ENCODE assay signal across 8 cellular contexts in genomic region chr1:91020967-91021685, GRCh38. TPM values are rescaled to one million over a fixed set of nuclear protein-coding genes. Genes with fewer than 3 reads are reported as not detected.
DNase-seq lines count a peak whose midpoint lies in the region; ATAC-seq, FAIRE-seq and TF ChIP-seq lines count a peak whose summit lies in the region.

No MANE protein-coding gene starts in this region.

- peak overlapping the region; percentile 91 for H3K4me3 Mint-ChIP-seq in natural killer cell treated with Interleukin-12 subunit alpha and Interleukin-12 subunit beta and Interleukin-15 and Interleukin-18, amount 100 ng/mL, for 72 hours

- H3K9me3 Mint-ChIP-seq in natural killer cell treated with Interleukin-12 subunit alpha and Interleukin-12 subunit beta and Interleukin-15 and Interleukin-18, amount 100 ng/mL, for 72 hours = no peaks in the 10 kb centered on the region

- no peaks in the 10 kb centered on the region for H3K36me3 ChIP-seq in fibroblast of lung (ENCODE audit: control insufficient read depth, insufficient read depth, low read length)

- peak overlapping the region; percentile 96 for H3K4me2 ChIP-seq in fibroblast of lung (ENCODE audit: extremely low read depth, insufficient read depth, low read length)

- no peak for TF ChIP-seq CTCF in fibroblast of lung (conservative IDR thresholded peaks at IDR 0.05 in 1 of 2, IDR thresholded peaks at IDR 0.05 in 1 of 2; ENCODE audit: low read depth in 1 of 2, low read length in 2 of 2)

- DNase-seq in DMS 273 (lab: John Stamatoyannopoulos, UW; ENCODE audit: unreplicated experiment) (peak; percentile 91), HUDEP-2 (lab: John Stamatoyannopoulos, UW; ENCODE audit: unreplicated experiment in 76 of 76) (peak in 64 of 76 experiments; percentile 4 to 66 (median 48)), RCC 7860 (ENCODE audit: low spot score) (peak; percentile 73), fibroblast of lung (ENCODE audit: low read depth in 2 of 2) (peak; percentile 80 to 90)
- peak; percentile 23 to 53 for DNase-seq in activated T-helper 1 cell treated with anti-CD3 and anti-CD28 coated beads, Interleukin-2, amount 50 U/mL, for 16 hours (ENCODE audit: low read depth in 1 of 2, low spot score in 1 of 2)
- peak; percentile 78 for DNase-seq in natural killer cell treated with Interleukin-12 subunit alpha and Interleukin-12 subunit beta and Interleukin-15 and Interleukin-18, amount 100 ng/mL, for 72 hours (ENCODE audit: low spot score)
- DNase-seq in stimulated activated naive CD8-positive, alpha-beta T cell treated with anti-CD3 and anti-CD28 coated beads, Interleukin-15, Interleukin-2, amounts not matched to agents 100 U/mL and 50 U/mL, for 24 hours = peak; percentile 76

- no peak for FAIRE-seq in RCC 7860 (lab: Jason Lieb, UNC)

- H3K4me1 ChIP-seq in fibroblast of lung (ENCODE audit: control insufficient read depth, extremely low read depth, insufficient read depth, low read length) = peaks cover 6% of the 10 kb centered on the region

- no peaks in the 10 kb centered on the region for H4K20me1 ChIP-seq in fibroblast of lung (ENCODE audit: control insufficient read depth, extremely low read depth, insufficient read depth, low read length)

- H3K9ac ChIP-seq in fibroblast of lung (ENCODE audit: insufficient read depth, low read length) = peak overlapping the region; percentile 100

- peak overlapping the region; percentile 96 to 97 for H3K27ac Mint-ChIP-seq in natural killer cell treated with Interleukin-12 subunit alpha and Interleukin-12 subunit beta and Interleukin-15 and Interleukin-18, amount 100 ng/mL, for 72 hours

- H3K9me3 ChIP-seq in fibroblast of lung (ENCODE audit: control insufficient read depth, insufficient read depth, low read depth, low read length) = no peaks in the 10 kb centered on the region

- H3K27me3 Mint-ChIP-seq in natural killer cell treated with Interleukin-12 subunit alpha and Interleukin-12 subunit beta and Interleukin-15 and Interleukin-18, amount 100 ng/mL, for 72 hours = no peaks in the 10 kb centered on the region

- H2AFZ ChIP-seq in fibroblast of lung (ENCODE audit: low read length) = no peak overlapping the region

- H3K79me2 ChIP-seq in fibroblast of lung (ENCODE audit: control insufficient read depth, insufficient read depth, low read length) = peaks cover 53% of the 10 kb centered on the region

- peaks cover 32 to 41% of the 10 kb centered on the region in 2 donors for H3K4me1 Mint-ChIP-seq in natural killer cell treated with Interleukin-12 subunit alpha and Interleukin-12 subunit beta and Interleukin-15 and Interleukin-18, amount 100 ng/mL, for 72 hours (ENCODE audit: low read depth in 2 of 2)

- peak overlapping the region; percentile 75 to 98 (median 82) for H3K4me3 ChIP-seq in fibroblast of lung (replicated peaks in 1 of 4; ENCODE audit: control extremely low read depth in 1 of 4, insufficient read depth in 1 of 4, low read depth in 3 of 4, low read length in 4 of 4)

- H3K36me3 Mint-ChIP-seq in natural killer cell treated with Interleukin-12 subunit alpha and Interleukin-12 subunit beta and Interleukin-15 and Interleukin-18, amount 100 ng/mL, for 72 hours = no peaks in the 10 kb centered on the region

- H3K27me3 ChIP-seq in fibroblast of lung (ENCODE audit: control insufficient read depth, insufficient read depth, low read length) = no peaks in the 10 kb centered on the region

- H3K27ac ChIP-seq in fibroblast of lung (ENCODE audit: insufficient read depth, low read length) = peak overlapping the region; percentile 100

- ATAC-seq in GM21390 (IDR thresholded peaks at IDR 0.05; ENCODE audit: unreplicated experiment) = peak; percentile 36
- ATAC-seq in natural killer cell treated with Interleukin-12 subunit alpha and Interleukin-12 subunit beta and Interleukin-15 and Interleukin-18, amount 100 ng/mL, for 72 hours = peak; percentile 71 to 72
- peak; percentile 65 for ATAC-seq in stimulated activated naive CD8-positive, alpha-beta T cell treated with anti-CD3 and anti-CD28 coated beads, Interleukin-15, Interleukin-2, amounts not matched to agents 100 U/mL and 50 U/mL, for 24 hours

RNA-seq across cellular contexts. Expression of gene ZNF644, which starts 0.7 kb away (rescaled TPM):
- total RNA-seq in fibroblast of lung = 49.3 and 56.8 TPM in 2 replicates
- 19.7 and 25.6 TPM in 2 replicates for polyA plus RNA-seq in fibroblast of lung
- 13.9 and 17.9 TPM in 2 replicates for polyA plus RNA-seq in fibroblast of lung (2012)
- polyA minus RNA-seq in fibroblast of lung (ENCODE audit: low replicate concordance) = 10.0 and 18.8 TPM in 2 replicates
- 10 to 100 TPM; 58.4 to 76.6 TPM for total RNA-seq in natural killer cell treated with Interleukin-12 subunit alpha and Interleukin-12 subunit beta and Interleukin-15 and Interleukin-18, amount 100 ng/mL, for 72 hours

Comparison
In these comparisons a context has a peak if more than half of its experiments do, and no peak if none do; other contexts are left out.
1. Peak in every context shown above with its lines: DNase-seq, ATAC-seq, H3K4me3 ChIP-seq and H3K27ac ChIP-seq.
2. DNase-seq: peak in every context shown above with its lines; median percentile 91 in DMS 273; 85 in fibroblast of lung; 78 in natural killer cell treated with Interleukin-12 subunit alpha and Interleukin-12 subunit beta and Interleukin-15 and Interleukin-18, amount 100 ng/mL, for 72 hours; 76 in stimulated activated naive CD8-positive, alpha-beta T cell treated with anti-CD3 and anti-CD28 coated beads, Interleukin-15, Interleukin-2, amounts not matched to agents 100 U/mL and 50 U/mL, for 24 hours; 73 in RCC 7860; 48 in HUDEP-2; 38 in activated T-helper 1 cell treated with anti-CD3 and anti-CD28 coated beads, Interleukin-2, amount 50 U/mL, for 16 hours.